ENCODE assay signal across 27 cellular contexts in genomic region chr18:28560339-28560738, GRCh38.
"Had no signal": no experiment of that assay in that cellular context is flagged by ENCODE, and none has a peak within 500 bp of the region (broad histone marks: within the 10 kb centered on the region; RNA-seq: fewer than 3 reads in every experiment).

No MANE protein-coding gene starts in this region.

- H3K27me3 Mint-ChIP-seq: memory B cell; naive thymus-derived CD8-positive, alpha-beta T cell; stimulated activated naive B cell treated with anti-CD40 and anti-IgM and Interleukin-4, amounts not matched to agents 10 μg/mL and 1 μg/mL and 100 μg/mL, for 72 hours had no signal

- H3K4me3 Mint-ChIP-seq: memory B cell; naive thymus-derived CD8-positive, alpha-beta T cell; nephron; neural crest cell; stimulated activated naive B cell treated with anti-CD40 and anti-IgM and Interleukin-4, amounts not matched to agents 10 μg/mL and 1 μg/mL and 100 μg/mL, for 72 hours had no signal

- H3K79me2 ChIP-seq: hepatocyte had no signal

- DNase-seq: islet precursor cell; left ventricle myocardium inferior; midbrain; naive thymus-derived CD8-positive, alpha-beta T cell; pancreas; posterior cingulate gyrus; retina; right cardiac atrium; stimulated activated CD4-positive, alpha-beta T cell treated with anti-CD3 and anti-CD28 coated beads, Interleukin-12 subunit alpha, Interleukin-12 subunit beta, amount 100 ng/mL, for 4 hours; stimulated activated CD4-positive, alpha-beta T cell treated with anti-CD3 and anti-CD28 coated beads, Interleukin-15, amount 100 ng/mL, for 24 hours; stimulated activated CD4-positive, alpha-beta T cell treated with anti-CD3 and anti-CD28 coated beads, Interleukin-2, amount 100 ng/mL, for 24 hours; stimulated activated CD4-positive, alpha-beta T cell treated with anti-CD3 and anti-CD28 coated beads, Interleukin-4, amount 100 ng/mL, for 1 hour; stimulated activated naive B cell treated with anti-CD40 and anti-IgM and Interleukin-4, amounts not matched to agents 10 μg/mL and 1 μg/mL and 100 μg/mL, for 72 hours; stimulated activated naive CD8-positive, alpha-beta T cell treated with anti-CD3 and anti-CD28 coated beads, Interleukin-15, Interleukin-2, amounts not matched to agents 100 U/mL and 50 U/mL, for 24 hours; stomach; testis; thyroid gland; transverse colon; upper lobe of left lung had no signal

- H3K4me1 Mint-ChIP-seq: memory B cell; naive thymus-derived CD8-positive, alpha-beta T cell; nephron; neural crest cell; stimulated activated naive B cell treated with anti-CD40 and anti-IgM and Interleukin-4, amounts not matched to agents 10 μg/mL and 1 μg/mL and 100 μg/mL, for 72 hours had no signal

- H3K36me3 ChIP-seq: left ventricle myocardium inferior, pancreas, prostate gland, stomach, thyroid gland, transverse colon, upper lobe of left lung, vagina had no signal

- H3K27me3 ChIP-seq: hepatocyte, pancreas, stomach, testis, thyroid gland, transverse colon, upper lobe of left lung, vagina had no signal

- H3K27ac ChIP-seq: hepatocyte, left ventricle myocardium inferior, pancreas, prostate gland, skin epidermis, stomach, testis, thyroid gland, transverse colon, upper lobe of left lung, vagina had no signal

- H3K27ac Mint-ChIP-seq: memory B cell; naive thymus-derived CD8-positive, alpha-beta T cell; nephron; stimulated activated naive B cell treated with anti-CD40 and anti-IgM and Interleukin-4, amounts not matched to agents 10 μg/mL and 1 μg/mL and 100 μg/mL, for 72 hours had no signal

- H3K4me3 ChIP-seq: hepatocyte, left ventricle myocardium inferior, lung, pancreas, prostate gland, skin epidermis, stomach, testis, thyroid gland, transverse colon, upper lobe of left lung, vagina had no signal

- H3K4me1 ChIP-seq: left ventricle myocardium inferior, pancreas, prostate gland, stomach, testis, thyroid gland, transverse colon, upper lobe of left lung, vagina had no signal

- H3K4me2 ChIP-seq: hepatocyte had no signal

- H3K36me3 Mint-ChIP-seq: memory B cell; naive thymus-derived CD8-positive, alpha-beta T cell; stimulated activated naive B cell treated with anti-CD40 and anti-IgM and Interleukin-4, amounts not matched to agents 10 μg/mL and 1 μg/mL and 100 μg/mL, for 72 hours had no signal

- H2AFZ ChIP-seq: hepatocyte had no signal

- H3K9me3 ChIP-seq: pancreas, prostate gland, stomach, testis, transverse colon, upper lobe of left lung, vagina had no signal
